Comparison of ENCODE assay signal across 17 cellular contexts in genomic region chr4:47598320-47598719, GRCh38.
"Had no signal": no experiment of that assay in that cellular context is flagged by ENCODE, and none has a peak within 500 bp of the region (broad histone marks: within the 10 kb centered on the region; RNA-seq: fewer than 3 reads in every experiment).

No MANE protein-coding gene starts in this region.

- DNase-seq: activated CD4-positive, alpha-beta T cell treated with anti-CD3 and anti-CD28 coated beads, Interleukin-2, amount 10 ng/mL, durations not matched to agents 7 days and 5 days; activated CD8-positive, alpha-beta memory T cell treated with anti-CD3 and anti-CD28 coated beads, Interleukin-2, amount 50 U/mL, for 48 hours; activated gamma-delta T cell; activated naive CD8-positive, alpha-beta T cell treated with anti-CD3 and anti-CD28 coated beads for 36 hours; activated T-cell treated with anti-CD3 and anti-CD28 coated beads, Interleukin-2, amount 50 U/mL, for 72 hours; amygdala; body of pancreas; erythroblast; glutamatergic neuron; left colon; naive thymus-derived CD4-positive, alpha-beta T cell; ovary; right lobe of liver; stimulated activated naive CD8-positive, alpha-beta T cell treated with anti-CD3 and anti-CD28 coated beads, Interleukin-15, Interleukin-2, amounts not matched to agents 100 U/mL and 50 U/mL, for 24 hours; T-helper 9 cell; transverse colon had no signal

- ATAC-seq: activated T-cell treated with anti-CD3 and anti-CD28 coated beads, Interleukin-2, amount 50 U/mL, for 72 hours; body of pancreas; left colon; naive thymus-derived CD4-positive, alpha-beta T cell; right lobe of liver; stimulated activated naive CD8-positive, alpha-beta T cell treated with anti-CD3 and anti-CD28 coated beads, Interleukin-15, Interleukin-2, amounts not matched to agents 100 U/mL and 50 U/mL, for 24 hours had no signal

- H3K4me3 ChIP-seq: body of pancreas, lung, ovary, right lobe of liver, transverse colon had no signal
